In the genomic region with DNA sequence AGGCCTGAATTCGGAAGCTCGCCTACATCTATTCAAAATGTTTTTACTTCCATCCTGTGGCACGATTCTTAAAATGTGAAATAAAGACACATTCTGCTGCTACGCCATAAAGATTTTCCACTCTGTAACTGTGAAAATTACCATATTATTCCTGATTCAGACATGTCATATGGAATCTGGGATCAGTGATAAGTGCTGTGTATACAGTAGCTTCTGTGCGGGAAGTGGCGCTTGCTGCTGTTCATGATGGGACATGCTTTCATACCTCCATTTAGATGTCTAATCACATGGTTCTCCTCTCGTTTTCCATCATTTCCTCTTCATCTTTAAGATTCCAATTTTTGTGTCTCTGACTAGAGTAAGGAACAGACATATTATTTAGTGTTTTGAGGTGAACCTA, we compare ENCODE assay signal across 28 cellular contexts.
"Had no signal": no experiment of that assay in that cellular context is flagged by ENCODE, and none has a peak within 500 bp of the region (broad histone marks: within the 10 kb centered on the region; RNA-seq: fewer than 3 reads in every experiment).

No MANE protein-coding gene starts in this region.

- H3K4me3 Mint-ChIP-seq: stimulated activated effector memory CD8-positive, alpha-beta T cell treated with anti-CD3 and anti-CD28 coated beads, Interleukin-12 subunit alpha, Interleukin-12 subunit beta, amount 100 ng/mL, for 72 hours; stimulated activated memory B cell treated with anti-CD40 and anti-IgM and Interleukin-4, amounts not matched to agents 10 μg/mL and 1 μg/mL and 100 μg/mL, for 72 hours; stimulated activated naive B cell treated with anti-CD40 and anti-IgM and Interleukin-4, amounts not matched to agents 10 μg/mL and 1 μg/mL and 100 μg/mL, for 72 hours; stimulated activated naive CD8-positive, alpha-beta T cell treated with anti-CD3 and anti-CD28 coated beads, Interleukin-15, amount 100 ng/mL, for 72 hours; stimulated activated naive CD8-positive, alpha-beta T cell treated with anti-CD3 and anti-CD28 coated beads, Interleukin-15, Interleukin-2, amounts not matched to agents 100 ng/mL and 50 ng/mL, for 24 hours; type B pancreatic cell had no signal

- H3K36me3 Mint-ChIP-seq: stimulated activated effector memory CD8-positive, alpha-beta T cell treated with anti-CD3 and anti-CD28 coated beads, Interleukin-12 subunit alpha, Interleukin-12 subunit beta, amount 100 ng/mL, for 72 hours; stimulated activated memory B cell treated with anti-CD40 and anti-IgM and Interleukin-4, amounts not matched to agents 10 μg/mL and 1 μg/mL and 100 μg/mL, for 72 hours; stimulated activated naive B cell treated with anti-CD40 and anti-IgM and Interleukin-4, amounts not matched to agents 10 μg/mL and 1 μg/mL and 100 μg/mL, for 72 hours; type B pancreatic cell had no signal

- H3K9me3 ChIP-seq: stomach, suprapubic skin, testis, thoracic aorta, thyroid gland, tibial artery, tibial nerve, transverse colon, upper lobe of left lung, upper lobe of right lung, uterus, vagina had no signal

- H3K36me3 ChIP-seq: stomach, suprapubic skin, thoracic aorta, thyroid gland, tibial artery, tibial nerve, transverse colon, upper lobe of left lung, upper lobe of right lung, uterus, vagina had no signal

- H3K27ac ChIP-seq: stomach, suprapubic skin, testis, thoracic aorta, thyroid gland, tibial artery, tibial nerve, transverse colon, upper lobe of left lung, upper lobe of right lung, uterus, vagina had no signal

- H3K4me3 ChIP-seq: stomach, suprapubic skin, testis, thoracic aorta, thyroid gland, tibial artery, tibial nerve, transverse colon, upper lobe of left lung, upper lobe of right lung, uterus, vagina had no signal

- DNase-seq: stimulated activated CD4-positive, alpha-beta T cell treated with anti-CD3 and anti-CD28 coated beads, Interleukin-2, amount 100 ng/mL, for 48 hours; stimulated activated CD4-positive, alpha-beta T cell treated with anti-CD3 and anti-CD28 coated beads, Interleukin-4, amount 100 ng/mL, for 1 hour; stimulated activated CD4-positive, alpha-beta T cell treated with anti-CD3 and anti-CD28 coated beads, Interleukin-4, amount 100 ng/mL, for 24 hours; stimulated activated CD4-positive, alpha-beta T cell treated with anti-CD3 and anti-CD28 coated beads, Interleukin-4, amount 100 ng/mL, for 4 hours; stimulated activated CD8-positive, alpha-beta memory T cell treated with anti-CD3 and anti-CD28 coated beads, Interleukin-4, amount 100 ng/mL, for 48 hours; stimulated activated naive B cell treated with anti-CD40 and anti-IgM and Interleukin-4, amounts not matched to agents 10 μg/mL and 1 μg/mL and 100 μg/mL, for 72 hours; stimulated activated naive CD4-positive, alpha-beta T cell; stimulated activated naive CD4-positive, alpha-beta T cell treated with Interleukin-2 at 50 U/mL for 16 hours; stimulated activated naive CD8-positive, alpha-beta T cell treated with anti-CD3 and anti-CD28 coated beads, Interleukin-15, amount 100 ng/mL, for 72 hours; stimulated activated naive CD8-positive, alpha-beta T cell treated with anti-CD3 and anti-CD28 coated beads, Interleukin-15, Interleukin-2, amounts not matched to agents 100 U/mL and 50 U/mL, for 24 hours; stomach; substantia nigra; testis; thyroid gland; tibial artery; transverse colon; trophoblast cell; upper lobe of left lung; upper lobe of right lung; uterus had no signal

- H3K27me3 Mint-ChIP-seq: stimulated activated memory B cell treated with anti-CD40 and anti-IgM and Interleukin-4, amounts not matched to agents 10 μg/mL and 1 μg/mL and 100 μg/mL, for 72 hours; stimulated activated naive B cell treated with anti-CD40 and anti-IgM and Interleukin-4, amounts not matched to agents 10 μg/mL and 1 μg/mL and 100 μg/mL, for 72 hours; stimulated activated naive CD8-positive, alpha-beta T cell treated with anti-CD3 and anti-CD28 coated beads, Interleukin-15, amount 100 ng/mL, for 72 hours; stimulated activated naive CD8-positive, alpha-beta T cell treated with anti-CD3 and anti-CD28 coated beads, Interleukin-15, Interleukin-2, amounts not matched to agents 100 ng/mL and 50 ng/mL, for 24 hours had no signal

- H3K4me1 Mint-ChIP-seq: stimulated activated effector memory CD8-positive, alpha-beta T cell treated with anti-CD3 and anti-CD28 coated beads, Interleukin-12 subunit alpha, Interleukin-12 subunit beta, amount 100 ng/mL, for 72 hours; stimulated activated memory B cell treated with anti-CD40 and anti-IgM and Interleukin-4, amounts not matched to agents 10 μg/mL and 1 μg/mL and 100 μg/mL, for 72 hours; stimulated activated naive B cell treated with anti-CD40 and anti-IgM and Interleukin-4, amounts not matched to agents 10 μg/mL and 1 μg/mL and 100 μg/mL, for 72 hours; stimulated activated naive CD8-positive, alpha-beta T cell treated with anti-CD3 and anti-CD28 coated beads, Interleukin-15, amount 100 ng/mL, for 72 hours had no signal

- H3K27ac Mint-ChIP-seq: stimulated activated effector memory CD8-positive, alpha-beta T cell treated with anti-CD3 and anti-CD28 coated beads, Interleukin-12 subunit alpha, Interleukin-12 subunit beta, amount 100 ng/mL, for 72 hours; stimulated activated memory B cell treated with anti-CD40 and anti-IgM and Interleukin-4, amounts not matched to agents 10 μg/mL and 1 μg/mL and 100 μg/mL, for 72 hours; stimulated activated naive B cell treated with anti-CD40 and anti-IgM and Interleukin-4, amounts not matched to agents 10 μg/mL and 1 μg/mL and 100 μg/mL, for 72 hours; stimulated activated naive CD8-positive, alpha-beta T cell treated with anti-CD3 and anti-CD28 coated beads, Interleukin-15, amount 100 ng/mL, for 72 hours; stimulated activated naive CD8-positive, alpha-beta T cell treated with anti-CD3 and anti-CD28 coated beads, Interleukin-15, Interleukin-2, amounts not matched to agents 100 ng/mL and 50 ng/mL, for 24 hours; type B pancreatic cell had no signal

- H3K27me3 ChIP-seq: stomach, suprapubic skin, testis, thyroid gland, tibial artery, tibial nerve, transverse colon, upper lobe of left lung, upper lobe of right lung, uterus, vagina had no signal

- H3K9me3 Mint-ChIP-seq: stimulated activated memory B cell treated with anti-CD40 and anti-IgM and Interleukin-4, amounts not matched to agents 10 μg/mL and 1 μg/mL and 100 μg/mL, for 72 hours; stimulated activated naive B cell treated with anti-CD40 and anti-IgM and Interleukin-4, amounts not matched to agents 10 μg/mL and 1 μg/mL and 100 μg/mL, for 72 hours; stimulated activated naive CD8-positive, alpha-beta T cell treated with anti-CD3 and anti-CD28 coated beads, Interleukin-15, amount 100 ng/mL, for 72 hours; stimulated activated naive CD8-positive, alpha-beta T cell treated with anti-CD3 and anti-CD28 coated beads, Interleukin-15, Interleukin-2, amounts not matched to agents 100 ng/mL and 50 ng/mL, for 24 hours; type B pancreatic cell had no signal
